8 cellular contexts compared by ENCODE assay signal in the genomic region with DNA sequence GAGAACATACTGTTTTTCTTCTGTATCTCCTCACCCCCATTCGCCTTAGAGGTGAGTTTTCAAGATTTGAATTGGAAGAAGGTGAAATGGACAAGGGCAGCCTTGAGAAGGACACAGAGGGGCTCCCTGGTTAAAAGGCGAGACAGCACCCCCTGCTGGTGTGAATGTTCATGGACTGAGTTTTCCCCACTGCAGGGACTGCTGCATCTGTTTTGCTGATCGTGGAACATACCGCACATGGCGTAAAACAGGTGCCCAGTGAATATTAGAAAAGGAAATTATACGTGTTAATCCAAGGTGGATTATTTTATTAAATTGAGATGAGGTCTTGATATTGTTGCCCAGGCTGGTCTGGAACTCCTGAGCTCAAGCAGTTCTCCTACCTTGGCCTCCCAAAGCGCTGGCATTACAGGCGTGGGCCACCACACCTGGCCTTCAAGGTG. TPM values are rescaled to one million over a fixed set of nuclear protein-coding genes. Genes with fewer than 3 reads are reported as not detected.
DNase-seq lines count a peak whose midpoint lies in the region; TF ChIP-seq lines count a peak whose summit lies in the region.

No MANE protein-coding gene starts in this region.

- CTCF ChIA-PET in OCI-LY7 (lab: Charles Lee; ENCODE audit: unreplicated experiment), result no interaction called here

- intact Hi-C loops in CD14-positive monocyte (cut with micrococcal nuclease), result loop anchor here (5.0 to 10.0 kb wide), 3 partner anchors 180 to 280 kb away; no protein-coding TSS in a partner anchor
- intact Hi-C loops in OCI-LY7 (cut with micrococcal nuclease; ENCODE audit: unreplicated experiment), result loop anchor here (10.0 kb wide), 1 partner anchor 180 kb away; no protein-coding TSS in a partner anchor

- no peak overlapping the region for H3K4me3 Mint-ChIP-seq in CD14-positive monocyte
- H3K4me3 Mint-ChIP-seq in activated T-cell treated with anti-CD3 and anti-CD28 coated beads, Interleukin-2, amount 50 U/mL, for 24 hours, result no peak overlapping the region
- H3K4me3 Mint-ChIP-seq in stimulated activated naive CD8-positive, alpha-beta T cell treated with anti-CD3 and anti-CD28 coated beads, Interleukin-15, Interleukin-2, amounts not matched to agents 100 ng/mL and 50 ng/mL, for 24 hours, result no peak overlapping the region

- H3K4me1 ChIP-seq in OCI-LY7 (ENCODE audit: insufficient read depth, low read length, poor library complexity, severe bottlenecking) (no peaks in the 10 kb centered on the region), fibroblast of lung (ENCODE audit: control insufficient read depth, extremely low read depth, insufficient read depth, low read length) (peaks cover 3% of the 10 kb centered on the region)

- H3K27me3 Mint-ChIP-seq in CD14-positive monocyte (ENCODE audit: low read depth in 3 of 3), result peaks cover 0 to 3% (median 2%) of the 10 kb centered on the region in 3 donors
- no peaks in the 10 kb centered on the region for H3K27me3 Mint-ChIP-seq in activated T-cell treated with anti-CD3 and anti-CD28 coated beads, Interleukin-2, amount 50 U/mL, for 24 hours
- no peaks in the 10 kb centered on the region for H3K27me3 Mint-ChIP-seq in stimulated activated naive CD8-positive, alpha-beta T cell treated with anti-CD3 and anti-CD28 coated beads, Interleukin-15, Interleukin-2, amounts not matched to agents 100 ng/mL and 50 ng/mL, for 24 hours

- H3K36me3 ChIP-seq in OCI-LY7 (ENCODE audit: insufficient read depth, low read length), result peaks cover 66% of the 10 kb centered on the region
- peaks cover 3% of the 10 kb centered on the region for H3K36me3 ChIP-seq in fibroblast of lung (ENCODE audit: control insufficient read depth, insufficient read depth, low read length)
- no peaks in the 10 kb centered on the region for H3K36me3 ChIP-seq in neural cell (ENCODE audit: insufficient read depth, low read length)

- no peak overlapping the region for H3K4me3 ChIP-seq in HL-60 (replicated peaks; ENCODE audit: insufficient read depth, low read length)
- H3K4me3 ChIP-seq in OCI-LY7 (ENCODE audit: low read depth, low read length, poor library complexity, severe bottlenecking), result no peak overlapping the region
- no peak overlapping the region for H3K4me3 ChIP-seq in fibroblast of lung (replicated peaks in 1 of 4; ENCODE audit: control extremely low read depth in 1 of 4, insufficient read depth in 1 of 4, low read depth in 3 of 4, low read length in 4 of 4)
- H3K4me3 ChIP-seq in neural cell (ENCODE audit: low read length), result no peak overlapping the region

- H3K79me2 ChIP-seq in OCI-LY7 (ENCODE audit: insufficient read depth, low read depth, low read length) (no peaks in the 10 kb centered on the region), fibroblast of lung (ENCODE audit: control insufficient read depth, insufficient read depth, low read length) (no peaks in the 10 kb centered on the region), neural cell (replicated peaks; ENCODE audit: insufficient read depth, low read length) (no peaks in the 10 kb centered on the region)

- H3K9ac ChIP-seq in fibroblast of lung (ENCODE audit: insufficient read depth, low read length), result no peak overlapping the region
- H3K9ac ChIP-seq in neural cell (ENCODE audit: low read length), result no peak overlapping the region

- DNase-seq in CD14-positive monocyte (ENCODE audit: low spot score), result peak; percentile 63
- DNase-seq in HL-60 (ENCODE audit: low read depth in 1 of 2, low spot score in 1 of 2), result peak; percentile 33 to 70
- DNase-seq in OCI-LY7 (ENCODE audit: low spot score), result peak; percentile 65
- DNase-seq in activated T-cell treated with anti-CD3 and anti-CD28 coated beads, Interleukin-2, amount 50 U/mL, for 24 hours, result peak; percentile 79
- peak; percentile 50 to 79 for DNase-seq in fibroblast of lung (ENCODE audit: low read depth in 2 of 2)
- no peak for DNase-seq in GOT3 (lab: John Stamatoyannopoulos, UW)

- no peaks in the 10 kb centered on the region for H3K9me3 Mint-ChIP-seq in CD14-positive monocyte
- H3K9me3 Mint-ChIP-seq in activated T-cell treated with anti-CD3 and anti-CD28 coated beads, Interleukin-2, amount 50 U/mL, for 24 hours, result no peaks in the 10 kb centered on the region
- H3K9me3 Mint-ChIP-seq in stimulated activated naive CD8-positive, alpha-beta T cell treated with anti-CD3 and anti-CD28 coated beads, Interleukin-15, Interleukin-2, amounts not matched to agents 100 ng/mL and 50 ng/mL, for 24 hours, result no peaks in the 10 kb centered on the region

- POLR2A ChIA-PET in OCI-LY7 (lab: Charles Lee), result no interaction called here

- no peak overlapping the region for H3K27ac ChIP-seq in HL-60 (replicated peaks)
- no peak overlapping the region for H3K27ac ChIP-seq in OCI-LY7 (ENCODE audit: low read depth, low read length, poor library complexity, severe bottlenecking)
- no peak overlapping the region for H3K27ac ChIP-seq in fibroblast of lung (ENCODE audit: insufficient read depth, low read length)
- H3K27ac ChIP-seq in neural cell (ENCODE audit: low read length), result no peak overlapping the region

- H3K27ac Mint-ChIP-seq in CD14-positive monocyte, result peak overlapping the region in 2 of 7 donors; percentile 7 to 24
- H3K27ac Mint-ChIP-seq in activated T-cell treated with anti-CD3 and anti-CD28 coated beads, Interleukin-2, amount 50 U/mL, for 24 hours, result peak overlapping the region; percentile 79
- peak overlapping the region; percentile 24 for H3K27ac Mint-ChIP-seq in stimulated activated naive CD8-positive, alpha-beta T cell treated with anti-CD3 and anti-CD28 coated beads, Interleukin-15, Interleukin-2, amounts not matched to agents 100 ng/mL and 50 ng/mL, for 24 hours

- H4K20me1 ChIP-seq in OCI-LY7 (ENCODE audit: insufficient read depth, low read length) (no peaks in the 10 kb centered on the region), fibroblast of lung (ENCODE audit: control insufficient read depth, extremely low read depth, insufficient read depth, low read length) (no peaks in the 10 kb centered on the region), neural cell (ENCODE audit: insufficient read depth) (no peaks in the 10 kb centered on the region)

- H3K36me3 Mint-ChIP-seq in CD14-positive monocyte, result peaks cover 62 to 92% of the 10 kb centered on the region in 2 donors
- H3K36me3 Mint-ChIP-seq in activated T-cell treated with anti-CD3 and anti-CD28 coated beads, Interleukin-2, amount 50 U/mL, for 24 hours (ENCODE audit: low read depth), result peaks cover 96% of the 10 kb centered on the region
- peaks cover 48% of the 10 kb centered on the region for H3K36me3 Mint-ChIP-seq in stimulated activated naive CD8-positive, alpha-beta T cell treated with anti-CD3 and anti-CD28 coated beads, Interleukin-15, Interleukin-2, amounts not matched to agents 100 ng/mL and 50 ng/mL, for 24 hours (ENCODE audit: low read depth)

- TF ChIP-seq CTCF in CD14-positive monocyte (IDR thresholded peaks at IDR 0.05), result peak; percentile 89
- TF ChIP-seq CTCF in HL-60 (IDR thresholded peaks at IDR 0.05; ENCODE audit: insufficient read depth, low read length), result peak; percentile 59
- peak; percentile 95 for TF ChIP-seq CTCF in OCI-LY7 (conservative IDR thresholded peaks at IDR 0.05; ENCODE audit: low read length)
- TF ChIP-seq CTCF in fibroblast of lung (conservative IDR thresholded peaks at IDR 0.05 in 1 of 2, IDR thresholded peaks at IDR 0.05 in 1 of 2; ENCODE audit: low read depth in 1 of 2, low read length in 2 of 2), result peak; percentile 74 to 83
- peak; percentile 49 for TF ChIP-seq CTCF in neural cell (IDR thresholded peaks at IDR 0.05; ENCODE audit: poor library complexity, severe bottlenecking)

- H3K27me3 ChIP-seq in HL-60 (ENCODE audit: insufficient read depth, poor library complexity, severe bottlenecking), result no peaks in the 10 kb centered on the region
- no peaks in the 10 kb centered on the region for H3K27me3 ChIP-seq in fibroblast of lung (ENCODE audit: control insufficient read depth, insufficient read depth, low read length)
- H3K27me3 ChIP-seq in neural cell (ENCODE audit: insufficient read depth, low read depth, low read length), result no peaks in the 10 kb centered on the region

- TF ChIP-seq EP300 in neural cell (conservative IDR thresholded peaks at IDR 0.05; ENCODE audit: poor library complexity, severe bottlenecking), result no peak

- no peak overlapping the region for H3K4me2 ChIP-seq in OCI-LY7 (ENCODE audit: low read length)
- H3K4me2 ChIP-seq in fibroblast of lung (ENCODE audit: extremely low read depth, insufficient read depth, low read length), result no peak overlapping the region
- no peak overlapping the region for H3K4me2 ChIP-seq in neural cell (ENCODE audit: low read length)

- H3K9me3 ChIP-seq in OCI-LY7 (ENCODE audit: low read length), result no peaks in the 10 kb centered on the region
- no peaks in the 10 kb centered on the region for H3K9me3 ChIP-seq in fibroblast of lung (ENCODE audit: control insufficient read depth, insufficient read depth, low read depth, low read length)
- H3K9me3 ChIP-seq in neural cell (ENCODE audit: low read length), result no peaks in the 10 kb centered on the region

- H2AFZ ChIP-seq in OCI-LY7 (ENCODE audit: low read length) (no peak overlapping the region), fibroblast of lung (ENCODE audit: low read length) (no peak overlapping the region), neural cell (ENCODE audit: low read depth, low read length) (no peak overlapping the region)

- H3K9me2 ChIP-seq in OCI-LY7 (ENCODE audit: insufficient read depth, low read length) (no peaks in the 10 kb centered on the region), neural cell (ENCODE audit: insufficient read depth, low read length) (no peaks in the 10 kb centered on the region)

- no peak for TF ChIP-seq RAD21 in neural cell (conservative IDR thresholded peaks at IDR 0.05)

- peaks cover 2% of the 10 kb centered on the region for H3K4me1 Mint-ChIP-seq in CD14-positive monocyte
- peaks cover 26% of the 10 kb centered on the region for H3K4me1 Mint-ChIP-seq in activated T-cell treated with anti-CD3 and anti-CD28 coated beads, Interleukin-2, amount 50 U/mL, for 24 hours (ENCODE audit: low read depth)
- H3K4me1 Mint-ChIP-seq in stimulated activated naive CD8-positive, alpha-beta T cell treated with anti-CD3 and anti-CD28 coated beads, Interleukin-15, Interleukin-2, amounts not matched to agents 100 ng/mL and 50 ng/mL, for 24 hours (ENCODE audit: low read depth), result peaks cover 18% of the 10 kb centered on the region

- no peaks in the 10 kb centered on the region for H3F3A ChIP-seq in neural cell (ENCODE audit: insufficient read depth, low read length, poor library complexity, severe bottlenecking)

- BruUV-seq in OCI-LY7 (replicated peaks; lab: Mats Ljungman, UMichigan), result no TSS peak

RNA-seq across cellular contexts. Expression of a gene that starts 54.5 kb away (rescaled TPM):
- polyA plus RNA-seq in CD14-positive monocyte, result 10 to 100 TPM; 26.0 to 28.0 TPM
- total RNA-seq in OCI-LY7 (2014; rRNA removed; shearing (Covaris generic)), result 76.8 and 88.9 TPM in 2 replicates
- total RNA-seq in OCI-LY7 (2022), result 141 and 175 TPM in 2 replicates
- total RNA-seq in fibroblast of lung, result 18.0 and 23.8 TPM in 2 replicates
- polyA plus RNA-seq in fibroblast of lung, result 24.0 and 33.4 TPM in 2 replicates
- 22.6 and 25.3 TPM in 2 replicates for polyA plus RNA-seq in fibroblast of lung (2012)
- 21.4 and 37.4 TPM in 2 replicates for polyA minus RNA-seq in fibroblast of lung (ENCODE audit: low replicate concordance)
- polyA plus RNA-seq in neural cell, result 2.2 TPM in 1 of 2 replicates, not detected in the other
- polyA minus RNA-seq in neural cell, result 1.5 and 2.9 TPM in 2 replicates
